Comparison of ENCODE assay signal across 1 cellular context in genomic region chr16:2976673-2977072, GRCh38.
TF ChIP-seq lines count a peak whose summit lies in the region.

No MANE protein-coding gene starts in this region.

TF ChIP-seq in K562, 482 proteins besides CTCF, POLR2A, EP300 and RAD21:
- TF ChIP-seq AFF1 (IDR thresholded peaks at IDR 0.05; ENCODE audit: low read depth in 1 of 2, partially characterized antibody in 2 of 2) (no peak), HMGN3 (IDR thresholded peaks at IDR 0.05; ENCODE audit: borderline replicate concordance, extremely low read depth, insufficient read length, low read depth, low read length) (peak; percentile 15), POLR2G (IDR thresholded peaks at IDR 0.05; ENCODE audit: low read depth, low read length) (peak; percentile 65), RBFOX2 (IDR thresholded peaks at IDR 0.05; ENCODE audit: low read depth, low read length) (peak; percentile 64)
